11 cellular contexts compared by ENCODE assay signal in genomic region chr5:150065886-150066285, GRCh38. TPM values are rescaled to one million over a fixed set of nuclear protein-coding genes. Genes with fewer than 3 reads are reported as not detected.
DNase-seq lines count a peak whose midpoint lies in the region; ATAC-seq and TF ChIP-seq lines count a peak whose summit lies in the region.
"Had no signal": no experiment of that assay in that cellular context is flagged by ENCODE, and none has a peak within 500 bp of the region (broad histone marks: within the 10 kb centered on the region; RNA-seq: fewer than 3 reads in every experiment).

No MANE protein-coding gene starts in this region.

- H3K9me3 ChIP-seq in lung (ENCODE audit: control insufficient read depth in 2 of 2, insufficient read depth in 1 of 2, low read length in 1 of 2) (no peaks in the 10 kb centered on the region), upper lobe of right lung (no peaks in the 10 kb centered on the region)

- TF ChIP-seq CTCF in lung (IDR thresholded peaks at IDR 0.05; ENCODE audit: control extremely low read depth, extremely low read depth) (no peak), upper lobe of right lung (IDR thresholded peaks at IDR 0.05) (no peak)

- no peaks in the 10 kb centered on the region for H3K27me3 ChIP-seq in lung (ENCODE audit: control insufficient read depth, insufficient read depth)
- H3K27me3 ChIP-seq in upper lobe of right lung, result no peaks in the 10 kb centered on the region

- H3K36me3 ChIP-seq in lung (ENCODE audit: control insufficient read depth in 2 of 2, insufficient read depth in 2 of 2, low read length in 2 of 2) (peaks cover 0 to 1% of the 10 kb centered on the region in 2 donors), upper lobe of right lung (no peaks in the 10 kb centered on the region)

- ATAC-seq in Right ventricle myocardium inferior (peak; percentile 46), lung (ENCODE audit: insufficient read depth, low FRiP score) (peak; percentile 32), upper lobe of right lung (peak; percentile 74), esophagus mucosa (no peak), GM18867 (IDR thresholded peaks at IDR 0.05; ENCODE audit: unreplicated experiment) (no peak)

- intact Hi-C loops in Right ventricle myocardium inferior (cut with DNase I) (no loop called here), cardiac septum (cut with DNase I) (no loop called here), upper lobe of right lung (cut with DNase I) (no loop called here)

- H3K4me1 ChIP-seq in lung (ENCODE audit: control insufficient read depth in 2 of 2, insufficient read depth in 2 of 2, low read length in 2 of 2) (no peaks in the 10 kb centered on the region), upper lobe of right lung (peaks cover 4% of the 10 kb centered on the region)

- H3K4me3 ChIP-seq in lung (no peak overlapping the region), upper lobe of right lung (no peak overlapping the region)

- no peak overlapping the region for H3K27ac ChIP-seq in lung (ENCODE audit: low read depth in 1 of 2, low read length in 1 of 2)
- H3K27ac ChIP-seq in upper lobe of right lung, result peak overlapping the region; percentile 17

- DNase-seq in Right ventricle myocardium inferior (ENCODE audit: missing footprints) (no peak), cardiac septum (ENCODE audit: low spot score) (no peak), astrocyte of the hippocampus (ENCODE audit: low read depth, low spot score) (peak; percentile 67), lung (ENCODE audit: low spot score) (no peak), upper lobe of right lung (no peak), NCI-H146 treated with DMSO at 0.1 percent for 48 hours (lab: John Stamatoyannopoulos, UW; ENCODE audit: unreplicated experiment) (no peak)
- DNase-seq: DMS79, midbrain had no signal

- 52 to 61% methylated on average over 10 of the region's 10 CpGs for WGBS in lung, 2 donors

RNA-seq across cellular contexts. Expression of gene CSF1R, which starts 20.5 kb away (rescaled TPM):
- 21.9 TPM for total RNA-seq in Right ventricle myocardium inferior
- total RNA-seq in cardiac septum, result 11.9 TPM
- 10 to 100 TPM; 29.1 to 52.3 TPM for total RNA-seq in lung
- polyA plus RNA-seq in lung, result 10 to 100 TPM; 13.0 to 65.0 TPM
- total RNA-seq in upper lobe of right lung, result 48.7 TPM
- 2.7 TPM for total RNA-seq in esophagus mucosa
- total RNA-seq: pulmonary artery endothelial cell had no signal

Comparison
In these comparisons a context has a peak if more than half of its experiments do, and no peak if none do; other contexts are left out.
1. ATAC-seq: peak in Right ventricle myocardium inferior (single experiment), lung (single experiment) and upper lobe of right lung (single experiment); none in esophagus mucosa (single experiment) and GM18867 (single experiment).